Comparison of ENCODE assay signal across 29 cellular contexts in genomic region chr11:9971894-9972293, GRCh38.
"Had no signal": no experiment of that assay in that cellular context is flagged by ENCODE, and none has a peak within 500 bp of the region (broad histone marks: within the 10 kb centered on the region; RNA-seq: fewer than 3 reads in every experiment).

No MANE protein-coding gene starts in this region.

- H3K4me3 ChIP-seq: adrenal gland, body of pancreas, breast epithelium, K562, Peyer's patch had no signal

- H3K4me1 ChIP-seq: adrenal gland, body of pancreas, breast epithelium, Peyer's patch had no signal

- DNase-seq: activated CD4-positive, alpha-beta T cell treated with anti-CD3 and anti-CD28 coated beads for 1 hour; activated CD4-positive, alpha-beta T cell treated with anti-CD3 and anti-CD28 coated beads for 48 hours; activated CD4-positive, CD25-positive, alpha-beta regulatory T cell; activated CD8-positive, alpha-beta T cell treated with anti-CD3 and anti-CD28 coated beads for 36 hours; activated gamma-delta T cell; activated naive CD4-positive, alpha-beta T cell treated with Interleukin-2 at 50 U/mL for 16 hours; activated naive CD8-positive, alpha-beta T cell treated with anti-CD3 and anti-CD28 coated beads, Interleukin-2, amount 10 ng/mL, durations not matched to agents 7 days and 5 days; activated T-cell treated with anti-CD3 and anti-CD28 coated beads, Interleukin-2, amount 50 U/mL, for 24 hours; adrenal gland; body of pancreas; caudate nucleus; NCI-H1105; NCI-H1436; NCI-H1694; NCI-H1930; NCI-H2081 treated with DMSO at 0.1 percent for 48 hours; NCI-H226; NCI-H446 treated with DMSO at 0.1 percent for 48 hours; NCI-H524; Peyer's patch; RPMI8226; SW 1271; T-helper 1 cell; T-helper 2 cell; T-helper 9 cell; WERI-Rb-1 had no signal

- H3K27ac ChIP-seq: adrenal gland, body of pancreas, breast epithelium, Peyer's patch, WERI-Rb-1 had no signal

- FAIRE-seq: astrocyte, K562 had no signal

- H3K27me3 ChIP-seq: adrenal gland, body of pancreas, breast epithelium, Peyer's patch had no signal

- H3K9me3 ChIP-seq: adrenal gland, body of pancreas, breast epithelium, Peyer's patch had no signal

- H3K36me3 ChIP-seq: adrenal gland, breast epithelium, WERI-Rb-1 had no signal

- ATAC-seq: activated CD8-positive, alpha-beta T cell treated with anti-CD3 and anti-CD28 coated beads for 36 hours; body of pancreas; K562 had no signal
